Comparison of ENCODE assay signal across 8 cellular contexts in the genomic region with DNA sequence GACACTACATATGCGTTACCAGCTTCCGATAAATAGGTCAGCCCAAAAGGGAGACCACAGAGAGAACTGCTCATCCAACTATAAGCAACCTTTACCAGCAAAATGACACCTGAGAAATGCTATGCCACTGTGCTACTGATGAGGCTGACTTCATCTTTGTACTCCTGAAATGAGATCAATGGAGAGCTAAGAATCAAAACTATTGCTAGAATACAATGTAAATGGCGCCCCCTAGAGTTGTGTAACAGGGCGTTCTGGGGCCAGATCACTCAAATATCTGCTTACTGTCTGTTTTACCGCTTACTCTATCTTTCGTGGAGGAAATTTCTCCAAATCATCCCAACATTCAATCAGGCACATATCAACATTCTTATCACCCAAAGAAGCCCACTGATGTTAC. TPM values are rescaled to one million over a fixed set of nuclear protein-coding genes. Genes with fewer than 3 reads are reported as not detected.
DNase-seq lines count a peak whose midpoint lies in the region; ATAC-seq and TF ChIP-seq lines count a peak whose summit lies in the region.
"Had no signal": no experiment of that assay in that cellular context is flagged by ENCODE, and none has a peak within 500 bp of the region (broad histone marks: within the 10 kb centered on the region; RNA-seq: fewer than 3 reads in every experiment).

No MANE protein-coding gene starts in this region.

- ATAC-seq in DND-41 (ENCODE audit: insufficient read depth, low read depth) (no peak), GM21515 (IDR thresholded peaks at IDR 0.05; ENCODE audit: unreplicated experiment) (no peak), GM19463 (IDR thresholded peaks at IDR 0.05; ENCODE audit: unreplicated experiment) (no peak)

- DNase-seq in DND-41 (peak; percentile 58), SW480 (ENCODE audit: low spot score) (peak; percentile 60), dorsolateral prefrontal cortex (peak in 2 of 10 donors; percentile 27 to 36)

- no peak overlapping the region for H2AFZ ChIP-seq in DND-41 (ENCODE audit: low read depth, low read length)
- H2AFZ ChIP-seq in KMS-11 (ENCODE audit: low read depth): no peak overlapping the region
- no peak overlapping the region for H2AFZ ChIP-seq in parathyroid adenoma

- H3K27ac ChIP-seq in DND-41 (ENCODE audit: low read length) (no peak overlapping the region), KMS-11 (no peak overlapping the region), dorsolateral prefrontal cortex (peak overlapping the region in 1 of 59 donors; percentile 18), parathyroid adenoma (peak overlapping the region; percentile 1)
- H3K27ac ChIP-seq: skin epidermis had no signal

- peak; percentile 85 for TF ChIP-seq CTCF in DND-41 (IDR thresholded peaks at IDR 0.05; ENCODE audit: borderline replicate concordance, extremely low read depth, low read length, poor library complexity, severe bottlenecking)
- peak; percentile 55 for TF ChIP-seq CTCF in KMS-11 (conservative IDR thresholded peaks at IDR 0.05; ENCODE audit: low read depth, low read length)
- TF ChIP-seq CTCF in dorsolateral prefrontal cortex (IDR thresholded peaks at IDR 0.05 in 54 of 56, conservative IDR thresholded peaks at IDR 0.05 in 2 of 56; ENCODE audit: low read depth in 1 of 56, partially characterized antibody in 56 of 56): peak in 55 of 56 donors; percentile 25 to 70 (median 55)
- TF ChIP-seq CTCF in parathyroid adenoma (IDR thresholded peaks at IDR 0.05): peak; percentile 24

- no peaks in the 10 kb centered on the region for H3K27me3 ChIP-seq in DND-41 (ENCODE audit: insufficient read depth, low read length, poor library complexity)
- no peaks in the 10 kb centered on the region for H3K27me3 ChIP-seq in KMS-11 (ENCODE audit: insufficient read depth, low read depth)
- H3K27me3 ChIP-seq in dorsolateral prefrontal cortex: no peaks in the 10 kb centered on the region
- no peaks in the 10 kb centered on the region for H3K27me3 ChIP-seq in parathyroid adenoma (ENCODE audit: control insufficient read depth, insufficient read depth, low read length)

- 0 out of 4 replicates have a peak overlapping the region, but pooled peaks of 1 of the 2 experiments have one; percentile 1 for H3K4me3 ChIP-seq in DND-41 (ENCODE audit: low read depth in 1 of 2, low read length in 2 of 2)
- no peak overlapping the region for H3K4me3 ChIP-seq in KMS-11 (IDR thresholded peaks at IDR 0.05; ENCODE audit: insufficient read depth, low read depth, low read length)
- peak overlapping the region in 1 of 59 donors; percentile 7 for H3K4me3 ChIP-seq in dorsolateral prefrontal cortex
- H3K4me3 ChIP-seq in parathyroid adenoma (ENCODE audit: low read depth, low read length): no peak overlapping the region
- H3K4me3 ChIP-seq: skin epidermis had no signal

- peaks cover 55% of the 10 kb centered on the region for H3K36me3 ChIP-seq in DND-41 (ENCODE audit: insufficient read depth, low read length)
- no peaks in the 10 kb centered on the region for H3K36me3 ChIP-seq in KMS-11 (ENCODE audit: insufficient read depth)
- H3K36me3 ChIP-seq in parathyroid adenoma (ENCODE audit: control insufficient read depth, insufficient read depth, low read length): no peaks in the 10 kb centered on the region

- no peaks in the 10 kb centered on the region for H3K9me3 ChIP-seq in DND-41 (ENCODE audit: insufficient read depth, low read length, severe bottlenecking)
- no peaks in the 10 kb centered on the region for H3K9me3 ChIP-seq in parathyroid adenoma (ENCODE audit: control insufficient read depth, low read length)

- intact Hi-C loops in dorsolateral prefrontal cortex (cut with DNase I): loop anchor here in 1 of 2 donors (5.0 kb wide), 1 partner anchor 122 kb away; no protein-coding TSS in a partner anchor

- H4K20me1 ChIP-seq in DND-41 (ENCODE audit: insufficient read depth, low read length): peaks cover 13% of the 10 kb centered on the region
- no peaks in the 10 kb centered on the region for H4K20me1 ChIP-seq in KMS-11 (ENCODE audit: insufficient read depth)

- 0 out of 2 replicates have a peak overlapping the region, but pooled peaks have one; percentile 2 for H3K9ac ChIP-seq in DND-41 (ENCODE audit: low read depth, low read length)
- H3K9ac ChIP-seq in KMS-11: no peak overlapping the region
- H3K9ac ChIP-seq in parathyroid adenoma: no peak overlapping the region

- H3K4me2 ChIP-seq in DND-41 (ENCODE audit: insufficient read depth, low read length) (peak overlapping the region; percentile 29; the same call in 1 of the 2 replicates), KMS-11 (no peak overlapping the region), parathyroid adenoma (ENCODE audit: low read length) (no peak overlapping the region)

- H3K79me2 ChIP-seq in DND-41 (ENCODE audit: insufficient read depth, low read length) (peaks cover 94% of the 10 kb centered on the region), KMS-11 (ENCODE audit: insufficient read depth, low read depth) (peaks cover 85% of the 10 kb centered on the region), parathyroid adenoma (peaks cover 34% of the 10 kb centered on the region)

- H3K4me1 ChIP-seq in DND-41 (ENCODE audit: insufficient read depth, low read length) (peaks cover 52% of the 10 kb centered on the region), KMS-11 (ENCODE audit: low read depth, poor library complexity, severe bottlenecking) (peaks cover 22% of the 10 kb centered on the region), parathyroid adenoma (peaks cover 15% of the 10 kb centered on the region)

RNA-seq across cellular contexts. Expression of a gene that starts 4.6 kb away (rescaled TPM):
- 10 to 100 TPM; 37.7 to 73.6 (median 53.6) TPM for total RNA-seq in dorsolateral prefrontal cortex

RNA-seq across cellular contexts. Expression of a gene that starts 16.0 kb away (rescaled TPM):
- 100 to 1,000 TPM in 16 of 120 experiments, 10 to 100 TPM in 104; 24.4 to 128 (median 80.6) TPM for total RNA-seq in dorsolateral prefrontal cortex

RNA-seq across cellular contexts. Expression of a gene that starts 21.7 kb away (rescaled TPM):
- total RNA-seq in dorsolateral prefrontal cortex: 10 to 100 TPM; 45.0 to 72.1 (median 59.4) TPM

RNA-seq across cellular contexts. Expression of a gene that starts 37.4 kb away (rescaled TPM):
- total RNA-seq in dorsolateral prefrontal cortex: 1 to 10 TPM in 108 of 120 experiments, under 1 TPM in 11, not detected in 1; 0.40 to 8.0 (median 2.0) TPM

RNA-seq across cellular contexts. Expression of a gene that starts 39.2 kb away (rescaled TPM):
- total RNA-seq in dorsolateral prefrontal cortex: 100 to 1,000 TPM in 69 of 120 experiments, 10 to 100 TPM in 51; 52.6 to 143 (median 103) TPM

Comparison
In these comparisons a context has a peak if more than half of its experiments do, and no peak if none do; other contexts are left out.
1. CTCF ChIP-seq: peak in every context shown above with its lines; median percentile 85 in DND-41; 55 in KMS-11; 55 in dorsolateral prefrontal cortex; 24 in parathyroid adenoma.